In genomic region chr9:123371805-123372590, GRCh38 we compare ENCODE assay signal across 20 cellular contexts. TPM values are rescaled to one million over a fixed set of nuclear protein-coding genes. Genes with fewer than 3 reads are reported as not detected.
DNase-seq lines count a peak whose midpoint lies in the region; ATAC-seq and TF ChIP-seq lines count a peak whose summit lies in the region.
"Had no signal": no experiment of that assay in that cellular context is flagged by ENCODE, and none has a peak within 500 bp of the region (broad histone marks: within the 10 kb centered on the region; RNA-seq: fewer than 3 reads in every experiment).

No MANE protein-coding gene starts in this region.

- intact Hi-C loops in prostate gland (cut with DNase I) = no loop called here

- peak overlapping the region; percentile 23 for H3K27ac Mint-ChIP-seq in central memory CD8-positive, alpha-beta T cell (ENCODE audit: low read depth)
- H3K27ac Mint-ChIP-seq in stimulated activated memory B cell treated with anti-CD40 and anti-IgM and Interleukin-4, amounts not matched to agents 10 μg/mL and 1 μg/mL and 100 μg/mL, for 72 hours = peak overlapping the region; percentile 27

- no peak overlapping the region for H2BK120ac ChIP-seq in mesendoderm (ENCODE audit: low read depth, low read length)

- no peaks in the 10 kb centered on the region for H3K79me2 ChIP-seq in mesendoderm (ENCODE audit: control insufficient read depth, insufficient read depth, low read length)

- no peaks in the 10 kb centered on the region for H3K27me3 ChIP-seq in mesendoderm (ENCODE audit: insufficient read depth, low read length, poor library complexity)
- H3K27me3 ChIP-seq in prostate gland (replicated peaks; ENCODE audit: insufficient read depth) = peaks cover 19% of the 10 kb centered on the region
- H3K27me3 ChIP-seq: SJCRH30 had no signal

- H3K56ac ChIP-seq in mesendoderm (ENCODE audit: low read length) = no peak overlapping the region

- peak overlapping the region; percentile 94 for H3K23ac ChIP-seq in mesendoderm (ENCODE audit: low read length)

- peaks cover 8% of the 10 kb centered on the region for H3K4me1 Mint-ChIP-seq in central memory CD8-positive, alpha-beta T cell
- peaks cover 30% of the 10 kb centered on the region for H3K4me1 Mint-ChIP-seq in stimulated activated memory B cell treated with anti-CD40 and anti-IgM and Interleukin-4, amounts not matched to agents 10 μg/mL and 1 μg/mL and 100 μg/mL, for 72 hours

- H3K18ac ChIP-seq in mesendoderm (ENCODE audit: low read length) = no peak overlapping the region

- H2BK5ac ChIP-seq in mesendoderm (ENCODE audit: low read length) = no peak overlapping the region

- H3K4me3 Mint-ChIP-seq in central memory CD8-positive, alpha-beta T cell = no peak overlapping the region
- no peak overlapping the region for H3K4me3 Mint-ChIP-seq in stimulated activated memory B cell treated with anti-CD40 and anti-IgM and Interleukin-4, amounts not matched to agents 10 μg/mL and 1 μg/mL and 100 μg/mL, for 72 hours

- no peak overlapping the region for H4K8ac ChIP-seq in mesendoderm (ENCODE audit: low read depth, low read length)

- no peak for TF ChIP-seq CTCF in prostate gland (IDR thresholded peaks at IDR 0.05)

- DNase-seq in NAMALWA (ENCODE audit: low spot score) (peak; percentile 36), mesendoderm (no peak), DMS 273 (lab: John Stamatoyannopoulos, UW; ENCODE audit: unreplicated experiment) (no peak), HUDEP-2 (lab: John Stamatoyannopoulos, UW; ENCODE audit: unreplicated experiment in 76 of 76) (no peak), prostate gland (ENCODE audit: low spot score) (no peak)
- no peak for DNase-seq in central memory CD8-positive, alpha-beta T cell (ENCODE audit: low spot score in 2 of 2)
- DNase-seq: COR-L47, DMS153, H7, NCI-H1105 treated with DMSO at 0.1 percent for 48 hours, NCI-H187 treated with DMSO at 0.1 percent for 48 hours, NCI-H2171, NCI-H446, NCI-H748 treated with DMSO at 0.1 percent for 48 hours, RPMI8226, SJCRH30 had no signal

- H3K27ac ChIP-seq in mesendoderm (ENCODE audit: low read depth, low read length) = no peak overlapping the region
- H3K27ac ChIP-seq in prostate gland = no peak overlapping the region
- H3K27ac ChIP-seq: SJCRH30 had no signal

- no peak overlapping the region for H2BK15ac ChIP-seq in mesendoderm (replicated peaks; ENCODE audit: low read depth)

- H3K4me1 ChIP-seq in mesendoderm (ENCODE audit: control insufficient read depth, low read depth, low read length) = peaks cover 2% of the 10 kb centered on the region
- no peaks in the 10 kb centered on the region for H3K4me1 ChIP-seq in prostate gland (replicated peaks)

- ATAC-seq in central memory CD8-positive, alpha-beta T cell (replicated peaks; ENCODE audit: extremely low read depth, poor library complexity, severe bottlenecking) = no peak
- no peak for ATAC-seq in stimulated activated memory B cell treated with anti-CD40 and anti-IgM and Interleukin-4, amounts not matched to agents 10 μg/mL and 1 μg/mL and 100 μg/mL, for 72 hours

- H3K79me1 ChIP-seq in mesendoderm (ENCODE audit: low read length) = no peaks in the 10 kb centered on the region

- no peak overlapping the region for H4K5ac ChIP-seq in mesendoderm (ENCODE audit: low read length)

- H3K4me2 ChIP-seq in mesendoderm (ENCODE audit: low read length) = no peak overlapping the region

- no peaks in the 10 kb centered on the region for H3K9me3 Mint-ChIP-seq in central memory CD8-positive, alpha-beta T cell
- H3K9me3 Mint-ChIP-seq in stimulated activated memory B cell treated with anti-CD40 and anti-IgM and Interleukin-4, amounts not matched to agents 10 μg/mL and 1 μg/mL and 100 μg/mL, for 72 hours = no peaks in the 10 kb centered on the region

- H3K4ac ChIP-seq in mesendoderm (ENCODE audit: low read depth, low read length) = no peak overlapping the region

- no peak overlapping the region for H3K9ac ChIP-seq in mesendoderm (ENCODE audit: low read length)

- no CpG with 5 or more reads among the region's 14 CpGs for WGBS in mesendoderm (ENCODE audit: extremely low coverage, insufficient coverage, low lambda C conversion rate)
- WGBS in prostate gland = 93% methylated on average over 12 of the region's 14 CpGs

- H3K36me3 ChIP-seq in mesendoderm (ENCODE audit: control insufficient read depth, insufficient read depth, low read length) (no peaks in the 10 kb centered on the region), prostate gland (no peaks in the 10 kb centered on the region)
- H3K36me3 ChIP-seq: SJCRH30 had no signal

- peaks cover 2% of the 10 kb centered on the region for H3K36me3 Mint-ChIP-seq in central memory CD8-positive, alpha-beta T cell (ENCODE audit: insufficient read depth)
- H3K36me3 Mint-ChIP-seq in stimulated activated memory B cell treated with anti-CD40 and anti-IgM and Interleukin-4, amounts not matched to agents 10 μg/mL and 1 μg/mL and 100 μg/mL, for 72 hours = peaks cover 77% of the 10 kb centered on the region

- TF ChIP-seq POLR2A in prostate gland (IDR thresholded peaks at IDR 0.05) = no peak

- H3K4me3 ChIP-seq in mesendoderm (ENCODE audit: low read length) (no peak overlapping the region), prostate gland (no peak overlapping the region)
- H3K4me3 ChIP-seq: SJCRH30 had no signal

- H2AK5ac ChIP-seq in mesendoderm (ENCODE audit: low read length) = no peak overlapping the region

- H3K27me3 Mint-ChIP-seq in central memory CD8-positive, alpha-beta T cell = peaks cover 71% of the 10 kb centered on the region
- H3K27me3 Mint-ChIP-seq in stimulated activated memory B cell treated with anti-CD40 and anti-IgM and Interleukin-4, amounts not matched to agents 10 μg/mL and 1 μg/mL and 100 μg/mL, for 72 hours = peaks cover 74% of the 10 kb centered on the region

- H3K9me3 ChIP-seq in prostate gland = no peaks in the 10 kb centered on the region
- H3K9me3 ChIP-seq: SJCRH30 had no signal

RNA-seq across cellular contexts. Expression of gene CRB2, which starts 16.0 kb away (rescaled TPM):
- 0.06 TPM for polyA plus RNA-seq in mesendoderm (2013, experiment 1 of 2)
- 0.07 TPM for polyA plus RNA-seq in mesendoderm (2013, experiment 2 of 2)
- 1 to 10 TPM in 1 of 2 donors, not detected in 1; 1.7 TPM for total RNA-seq in prostate gland
- total RNA-seq: LHCN-M2 had no signal
- polyA plus RNA-seq: CD14-positive monocyte, IgD-negative memory B cell had no signal
